ENCODE assay signal across 1 cellular context in genomic region chr10:29481906-29482440, GRCh38.
TF ChIP-seq lines count a peak whose summit lies in the region.

No MANE protein-coding gene starts in this region.

TF ChIP-seq in HepG2, 621 proteins besides CTCF, POLR2A, EP300 and RAD21 (continued from another document):
- TF ChIP-seq ARID5B (CRISPR knock-in tag; IDR thresholded peaks at IDR 0.05): 0 out of 2 replicates have a peak, but pooled peaks have one; percentile 14
- no peak for TF ChIP-seq NR2F6 (IDR thresholded peaks at IDR 0.05)
- TF ChIP-seq NR2F6 (CRISPR knock-in tag; IDR thresholded peaks at IDR 0.05): peak; percentile 46; the same call in 1 of the 2 replicates
- no peak for TF ChIP-seq ARNT2 (CRISPR knock-in tag; IDR thresholded peaks at IDR 0.05; ENCODE audit: low read depth)
- TF ChIP-seq CEBPG (CRISPR knock-in tag; IDR thresholded peaks at IDR 0.05): peak; percentile 90
- TF ChIP-seq ZNF589 (CRISPR knock-in tag; conservative IDR thresholded peaks at IDR 0.05): no peak
- TF ChIP-seq HNF4A (CRISPR knock-in tag; IDR thresholded peaks at IDR 0.05): peak; percentile 61
- TF ChIP-seq THAP8 (CRISPR knock-in tag; IDR thresholded peaks at IDR 0.05; ENCODE audit: borderline replicate concordance): no peak
- peak; percentile 41; the same call in 1 of the 2 replicates for TF ChIP-seq SALL1 (CRISPR knock-in tag; IDR thresholded peaks at IDR 0.05)
- no peak for TF ChIP-seq ZNF451 (CRISPR knock-in tag; IDR thresholded peaks at IDR 0.05)
- peak; percentile 25; the same call in 1 of the 2 replicates for TF ChIP-seq ZNF331 (CRISPR knock-in tag; IDR thresholded peaks at IDR 0.05)
- TF ChIP-seq HOXA3 (CRISPR knock-in tag; IDR thresholded peaks at IDR 0.05): 0 out of 2 replicates have a peak, but pooled peaks have one; percentile 22
- TF ChIP-seq CEBPB (IDR thresholded peaks at IDR 0.05; ENCODE audit: borderline replicate concordance, low read depth, low read length): peak; percentile 88
TF ChIP-seq in HepG2: peak in this region for 11.
